In genomic region chr9:32278991-32279390, GRCh38 we compare ENCODE assay signal across 31 cellular contexts.
"Had no signal": no experiment of that assay in that cellular context is flagged by ENCODE, and none has a peak within 500 bp of the region (broad histone marks: within the 10 kb centered on the region; RNA-seq: fewer than 3 reads in every experiment).

No MANE protein-coding gene starts in this region.

- H3K36me3 ChIP-seq: neural progenitor cell, ovary, spleen, suprapubic skin, tibial artery, transverse colon, upper lobe of right lung, uterus had no signal

- H3K79me2 ChIP-seq: parathyroid adenoma had no signal

- ATAC-seq: natural killer cell; psoas muscle; right cardiac atrium; sciatic nerve; stimulated activated memory B cell treated with anti-CD40 and anti-IgM and Interleukin-4, amounts not matched to agents 10 μg/mL and 1 μg/mL and 100 μg/mL, for 72 hours; stimulated activated naive CD8-positive, alpha-beta T cell treated with anti-CD3 and anti-CD28 coated beads, Interleukin-15, amount 100 ng/mL, for 72 hours; stimulated activated naive CD8-positive, alpha-beta T cell treated with anti-CD3 and anti-CD28 coated beads, Interleukin-15, Interleukin-2, amounts not matched to agents 100 U/mL and 50 U/mL, for 24 hours; upper lobe of right lung had no signal

- H3K4me1 ChIP-seq: neural progenitor cell, parathyroid adenoma, psoas muscle, spleen, suprapubic skin, testis, tibial artery, transverse colon, upper lobe of right lung, uterus had no signal

- H3K4me3 ChIP-seq: neural progenitor cell, ovary, psoas muscle, skin epidermis, smooth muscle cell, spleen, suprapubic skin, testis, tibial artery, transverse colon, upper lobe of right lung, uterus had no signal

- H3K27me3 Mint-ChIP-seq: progenitor cell of endocrine pancreas; stimulated activated memory B cell treated with anti-CD40 and anti-IgM and Interleukin-4, amounts not matched to agents 10 μg/mL and 1 μg/mL and 100 μg/mL, for 72 hours; stimulated activated naive CD8-positive, alpha-beta T cell treated with anti-CD3 and anti-CD28 coated beads, Interleukin-15, amount 100 ng/mL, for 72 hours; type B pancreatic cell had no signal

- H3K27me3 ChIP-seq: neural progenitor cell, ovary, spleen, suprapubic skin, testis, tibial artery, transverse colon, upper lobe of right lung, uterus had no signal

- H3K27ac ChIP-seq: neural progenitor cell, ovary, parathyroid adenoma, psoas muscle, skin epidermis, spleen, suprapubic skin, testis, tibial artery, transverse colon, upper lobe of right lung, uterus had no signal

- H3K36me3 Mint-ChIP-seq: natural killer cell; neural progenitor cell; stimulated activated memory B cell treated with anti-CD40 and anti-IgM and Interleukin-4, amounts not matched to agents 10 μg/mL and 1 μg/mL and 100 μg/mL, for 72 hours; type B pancreatic cell had no signal

- H3K9me3 Mint-ChIP-seq: nephron; neural progenitor cell; stimulated activated naive CD8-positive, alpha-beta T cell treated with anti-CD3 and anti-CD28 coated beads, Interleukin-15, amount 100 ng/mL, for 72 hours; type B pancreatic cell had no signal

- H2AFZ ChIP-seq: neural progenitor cell, parathyroid adenoma had no signal

- H3K9ac ChIP-seq: neural progenitor cell, parathyroid adenoma had no signal

- H3K4me1 Mint-ChIP-seq: natural killer cell; nephron; neural progenitor cell; stimulated activated memory B cell treated with anti-CD40 and anti-IgM and Interleukin-4, amounts not matched to agents 10 μg/mL and 1 μg/mL and 100 μg/mL, for 72 hours; stimulated activated naive CD8-positive, alpha-beta T cell treated with anti-CD3 and anti-CD28 coated beads, Interleukin-15, amount 100 ng/mL, for 72 hours had no signal

- H3K27ac Mint-ChIP-seq: natural killer cell; nephron; neural progenitor cell; progenitor cell of endocrine pancreas; stimulated activated memory B cell treated with anti-CD40 and anti-IgM and Interleukin-4, amounts not matched to agents 10 μg/mL and 1 μg/mL and 100 μg/mL, for 72 hours; stimulated activated naive CD8-positive, alpha-beta T cell treated with anti-CD3 and anti-CD28 coated beads, Interleukin-15, amount 100 ng/mL, for 72 hours; type B pancreatic cell had no signal

- H3K4me2 ChIP-seq: neural progenitor cell, smooth muscle cell had no signal

- H3K4me3 Mint-ChIP-seq: natural killer cell; nephron; neural progenitor cell; stimulated activated memory B cell treated with anti-CD40 and anti-IgM and Interleukin-4, amounts not matched to agents 10 μg/mL and 1 μg/mL and 100 μg/mL, for 72 hours; stimulated activated naive CD8-positive, alpha-beta T cell treated with anti-CD3 and anti-CD28 coated beads, Interleukin-15, amount 100 ng/mL, for 72 hours; type B pancreatic cell had no signal

- DNase-seq: natural killer cell; occipital lobe; ovary; posterior cingulate gyrus; psoas muscle; right cardiac atrium; spleen; stimulated activated CD4-positive, alpha-beta T cell treated with anti-CD3 and anti-CD28 coated beads, Interleukin-12 subunit alpha, Interleukin-12 subunit beta, amount 100 ng/mL, for 4 hours; stimulated activated CD4-positive, alpha-beta T cell treated with anti-CD3 and anti-CD28 coated beads, Interleukin-1b, Interleukin-23, amount 100 ng/mL, for 48 hours; stimulated activated CD4-positive, alpha-beta T cell treated with anti-CD3 and anti-CD28 coated beads, Interleukin-4, amount 100 ng/mL, for 1 hour; stimulated activated CD4-positive, alpha-beta T cell treated with anti-CD3 and anti-CD28 coated beads, Interleukin-4, amount 100 ng/mL, for 4 hours; stimulated activated CD8-positive, alpha-beta memory T cell treated with anti-CD3 and anti-CD28 coated beads, Interleukin-4, amount 100 ng/mL, for 48 hours; stimulated activated naive CD4-positive, alpha-beta T cell; stimulated activated naive CD8-positive, alpha-beta T cell treated with anti-CD3 and anti-CD28 coated beads, Interleukin-15, amount 100 ng/mL, for 72 hours; stimulated activated naive CD8-positive, alpha-beta T cell treated with anti-CD3 and anti-CD28 coated beads, Interleukin-15, Interleukin-2, amounts not matched to agents 100 U/mL and 50 U/mL, for 24 hours; substantia nigra; testis; tibial artery; transverse colon; upper lobe of right lung; uterus had no signal

- H3K9me3 ChIP-seq: ovary, psoas muscle, spleen, suprapubic skin, testis, tibial artery, transverse colon, upper lobe of right lung, uterus had no signal
